Comparison of ENCODE assay signal across 8 cellular contexts in genomic region chr11:536841-537621, GRCh38. TPM values are rescaled to one million over a fixed set of nuclear protein-coding genes. Genes with fewer than 3 reads are reported as not detected.
DNase-seq lines count a peak whose midpoint lies in the region; ATAC-seq and TF ChIP-seq lines count a peak whose summit lies in the region.

Gene LRRC56 (plus strand): TSS chr11:537527. CDS start chr11:540685, 3,158 bp downstream.

- H3K4me1 ChIP-seq in ACC112 (ENCODE audit: control insufficient read depth, insufficient read depth, low read length, unreplicated experiment) (peaks cover 7% of the 10 kb centered on the region), mucosa of descending colon (ENCODE audit: low read depth) (peaks cover 21% of the 10 kb centered on the region)

- H3K27me3 ChIP-seq in ACC112 (ENCODE audit: insufficient read depth, low read length): no peaks in the 10 kb centered on the region

- H3K9me3 ChIP-seq in mucosa of descending colon: no peaks in the 10 kb centered on the region

- DNase-seq in NCI-H526 treated with DMSO at 0.1 percent for 48 hours (lab: John Stamatoyannopoulos, UW) (peak; percentile 94), mucosa of descending colon (peak; percentile 94 to 96 (median 95))
- peak; percentile 86 to 88 for DNase-seq in activated CD8-positive, alpha-beta memory T cell treated with anti-CD3 and anti-CD28 coated beads for 1 hour (ENCODE audit: extremely low read depth in 1 of 2, low read depth in 1 of 2)
- DNase-seq in effector memory CD8-positive, alpha-beta T cell: peak; percentile 94 to 95 (median 95)
- peak; percentile 90 for DNase-seq in stimulated activated CD8-positive, alpha-beta memory T cell treated with anti-CD3 and anti-CD28 coated beads, Interleukin-4, amount 100 ng/mL, for 24 hours (ENCODE audit: low read depth)

- peak within 1 kb of the TSS; percentile 86 for H3K4me3 ChIP-seq in ACC112 (ENCODE audit: low read depth, low read length)
- H3K4me3 ChIP-seq in mucosa of descending colon: peak within 1 kb of the TSS; percentile 9

- H3K9me3 Mint-ChIP-seq in effector memory CD8-positive, alpha-beta T cell: no peaks in the 10 kb centered on the region

- H3K36me3 ChIP-seq in ACC112 (ENCODE audit: insufficient read depth, low read length): 0 out of 2 replicates have a peak, but pooled peaks cover 6% of the 10 kb centered on the region
- no peaks in the 10 kb centered on the region for H3K36me3 ChIP-seq in mucosa of descending colon (ENCODE audit: low read depth)

- ATAC-seq in GM18907 (IDR thresholded peaks at IDR 0.05; ENCODE audit: unreplicated experiment): peak; percentile 54
- peak; percentile 52 for ATAC-seq in HG03175 (IDR thresholded peaks at IDR 0.05; ENCODE audit: unreplicated experiment)
- peak; percentile 61 for ATAC-seq in effector memory CD8-positive, alpha-beta T cell (replicated peaks)
- ATAC-seq in mucosa of descending colon: peak; percentile 73

- no peak within 1 kb of the TSS for H2AFZ ChIP-seq in ACC112 (ENCODE audit: low read length, unreplicated experiment)

- H3K27ac ChIP-seq in ACC112 (ENCODE audit: low read depth, low read length): no peak within 1 kb of the TSS

- H3K4me3 Mint-ChIP-seq in effector memory CD8-positive, alpha-beta T cell: peak within 1 kb of the TSS; percentile 89 to 92

- peaks cover 16% of the 10 kb centered on the region for H3K79me2 ChIP-seq in ACC112 (ENCODE audit: control insufficient read depth, insufficient read depth, low read length, unreplicated experiment)

- peaks cover 13 to 14% of the 10 kb centered on the region in 2 donors for H3K4me1 Mint-ChIP-seq in effector memory CD8-positive, alpha-beta T cell (ENCODE audit: low read depth in 2 of 2)

- intact Hi-C loops in mucosa of descending colon (cut with DNase I, micrococcal nuclease): no loop called here

- H3K36me3 Mint-ChIP-seq in effector memory CD8-positive, alpha-beta T cell (ENCODE audit: insufficient read depth): peaks cover 37% of the 10 kb centered on the region

- no peaks in the 10 kb centered on the region for H3K27me3 Mint-ChIP-seq in effector memory CD8-positive, alpha-beta T cell

- TF ChIP-seq CTCF in mucosa of descending colon (IDR thresholded peaks at IDR 0.05): no peak

- peak within 1 kb of the TSS; percentile 95 to 97 for H3K27ac Mint-ChIP-seq in effector memory CD8-positive, alpha-beta T cell

RNA-seq across cellular contexts. Expression of gene LRRC56, which starts in this region (rescaled TPM):
- 1 to 10 TPM; 1.5 to 5.2 (median 4.8) TPM for total RNA-seq in mucosa of descending colon
